In the genomic region with DNA sequence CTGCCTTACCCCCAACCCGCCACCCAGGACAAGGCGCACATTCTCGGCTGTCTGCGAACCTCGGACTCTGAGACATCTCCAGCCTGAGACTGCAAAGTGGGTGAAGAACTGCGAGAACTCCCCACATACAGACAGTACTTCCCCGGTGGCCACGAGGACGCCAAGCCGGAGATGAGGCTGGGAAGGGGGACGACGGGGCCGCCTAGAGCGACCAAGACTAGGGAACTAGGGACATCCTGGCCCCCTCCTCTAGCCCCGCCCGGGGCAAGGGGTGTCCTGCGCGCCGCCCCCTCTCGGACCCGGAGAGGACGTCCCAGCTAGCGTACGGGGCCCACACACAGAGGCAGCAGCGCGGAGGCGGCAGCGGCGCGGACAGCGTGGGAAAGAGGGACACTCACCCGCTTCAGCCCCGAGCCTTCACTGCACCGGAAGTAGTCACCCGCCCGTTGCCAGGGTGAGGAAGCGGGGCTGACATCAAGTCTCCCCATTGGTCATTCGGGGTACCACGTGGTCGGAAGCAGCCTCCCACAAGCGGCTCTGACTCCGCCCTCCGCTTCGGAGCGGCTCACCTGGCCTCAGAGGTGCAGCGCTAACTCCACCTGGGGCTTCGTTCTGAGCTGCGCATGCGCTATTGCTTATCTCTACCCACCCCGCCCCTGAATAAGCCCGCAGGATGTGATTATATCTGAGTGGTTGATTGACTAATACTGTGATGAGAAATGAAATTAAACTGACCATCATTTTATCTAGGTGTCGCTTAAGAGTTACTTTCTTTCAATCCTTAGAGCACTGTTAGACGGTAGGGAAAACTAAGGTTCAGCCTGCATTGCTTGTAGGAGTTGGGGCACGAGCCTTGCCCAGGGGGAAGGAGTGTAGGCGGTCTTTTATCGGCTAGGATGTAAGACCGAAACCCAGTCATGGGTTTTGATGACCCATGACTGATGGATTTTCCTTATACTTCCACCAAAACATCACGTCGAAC, we compare ENCODE assay signal across 9 cellular contexts. TPM values are rescaled to one million over a fixed set of nuclear protein-coding genes. Genes with fewer than 3 reads are reported as not detected.
A peak's percentile ranks its signal among the peaks of the same experiment; 100 is the strongest.
DNase-seq lines count a peak whose midpoint lies in the region; ATAC-seq, FAIRE-seq and TF ChIP-seq lines count a peak whose summit lies in the region.
"Had no signal": no experiment of that assay in that cellular context is flagged by ENCODE, and none has a peak within 500 bp of the region (broad histone marks: within the 10 kb centered on the region; RNA-seq: fewer than 3 reads in every experiment).

A gene with protein sequence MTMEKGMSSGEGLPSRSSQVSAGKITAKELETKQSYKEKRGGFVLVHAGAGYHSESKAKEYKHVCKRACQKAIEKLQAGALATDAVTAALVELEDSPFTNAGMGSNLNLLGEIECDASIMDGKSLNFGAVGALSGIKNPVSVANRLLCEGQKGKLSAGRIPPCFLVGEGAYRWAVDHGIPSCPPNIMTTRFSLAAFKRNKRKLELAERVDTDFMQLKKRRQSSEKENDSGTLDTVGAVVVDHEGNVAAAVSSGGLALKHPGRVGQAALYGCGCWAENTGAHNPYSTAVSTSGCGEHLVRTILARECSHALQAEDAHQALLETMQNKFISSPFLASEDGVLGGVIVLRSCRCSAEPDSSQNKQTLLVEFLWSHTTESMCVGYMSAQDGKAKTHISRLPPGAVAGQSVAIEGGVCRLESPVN (minus strand): TSS at position 437 of the 982 bp plus-strand sequence. CDS start 8,854 bp downstream, outside the sequence.

- peak within 1 kb of the TSS; percentile 98 for H3K4me3 Mint-ChIP-seq in chondrocyte (ENCODE audit: unreplicated experiment)

- DNase-seq in AG10803 (ENCODE audit: low read depth), result peak; percentile 94
- peak; percentile 89 for DNase-seq in NCI-H446 treated with DMSO at 0.1 percent for 48 hours (lab: John Stamatoyannopoulos, UW)
- peak; percentile 96 for DNase-seq in activated CD4-positive, alpha-beta T cell treated with anti-CD3 and anti-CD28 coated beads for 1 hour
- peak; percentile 98 for DNase-seq in chondrocyte (ENCODE audit: low spot score)
- peak; percentile 99 for DNase-seq in kidney
- peak; percentile 91 to 96 for DNase-seq in stimulated activated CD4-positive, alpha-beta T cell treated with anti-CD3 and anti-CD28 coated beads, Interleukin-15, amount 100 ng/mL, for 48 hours (ENCODE audit: low read depth in 2 of 2)

- no peaks in the 10 kb centered on the region for H3K9me3 ChIP-seq in kidney (ENCODE audit: control insufficient read depth in 1 of 2, low read length in 2 of 2)

- peak within 1 kb of the TSS; percentile 52 to 93 for H3K9ac ChIP-seq in kidney (ENCODE audit: low read length in 2 of 2)

- H3K27ac ChIP-seq in kidney (ENCODE audit: low read depth in 2 of 2, low read length in 2 of 2), result peak within 1 kb of the TSS; percentile 80 to 81

- TF ChIP-seq CTCF in AG10803 (conservative IDR thresholded peaks at IDR 0.05; ENCODE audit: low read length) (no peak), chondrocyte (IDR thresholded peaks at IDR 0.05) (peak; percentile 25), kidney (IDR thresholded peaks at IDR 0.05; ENCODE audit: borderline replicate concordance, extremely low read depth, insufficient read depth) (no peak)

- peak within 1 kb of the TSS; percentile 95 for H3K27ac Mint-ChIP-seq in chondrocyte (ENCODE audit: unreplicated experiment)

- H3K4me1 Mint-ChIP-seq in chondrocyte (ENCODE audit: low read depth), result peaks cover 16% of the 10 kb centered on the region

- no peaks in the 10 kb centered on the region for H3K36me3 Mint-ChIP-seq in chondrocyte (ENCODE audit: low read depth)

- ATAC-seq in GM19035 (IDR thresholded peaks at IDR 0.05; ENCODE audit: unreplicated experiment) (peak; percentile 100), HG03354 (IDR thresholded peaks at IDR 0.05; ENCODE audit: poor library complexity, severe bottlenecking, unreplicated experiment) (peak; percentile 100)

- no peaks in the 10 kb centered on the region for H3K9me3 Mint-ChIP-seq in chondrocyte (ENCODE audit: low read depth)

- H3K4me1 ChIP-seq in kidney (ENCODE audit: control insufficient read depth in 1 of 2, insufficient read depth in 1 of 2, low read depth in 1 of 2, low read length in 2 of 2), result peaks cover 0 to 2% of the 10 kb centered on the region in 2 donors

- H3K4me3 ChIP-seq in AG10803 (ENCODE audit: low read length) (peak within 1 kb of the TSS; percentile 94), kidney (ENCODE audit: low read length in 2 of 2) (peak within 1 kb of the TSS; percentile 95 to 97)

- peak; percentile 74 for FAIRE-seq in kidney (lab: Jason Lieb, UNC)
- FAIRE-seq: colon had no signal

- H3K36me3 ChIP-seq in kidney (ENCODE audit: control insufficient read depth in 1 of 2, insufficient read depth in 2 of 2, low read length in 2 of 2), result no peaks in the 10 kb centered on the region

- peaks cover 19% of the 10 kb centered on the region for H3K27me3 Mint-ChIP-seq in chondrocyte (ENCODE audit: low read depth)

- intact Hi-C loops in kidney (cut with DNase I), result no loop called here

RNA-seq across cellular contexts. Expression of the gene that starts here (rescaled TPM):
- 8.9 to 12.1 TPM (median 9.0 TPM) in 3 replicates for total RNA-seq in chondrocyte
- 22.7 TPM for total RNA-seq in kidney
- 6.0 TPM for polyA plus RNA-seq in kidney (ENCODE audit: insufficient read depth, low read depth, low replicate concordance)

Comparison
In these comparisons a context has a peak if more than half of its experiments do, and no peak if none do; other contexts are left out.
1. Peak in every context shown above with its lines: DNase-seq, ATAC-seq, H3K4me3 ChIP-seq and H3K27ac ChIP-seq.